ENCODE assay signal across 18 cellular contexts in the genomic region with DNA sequence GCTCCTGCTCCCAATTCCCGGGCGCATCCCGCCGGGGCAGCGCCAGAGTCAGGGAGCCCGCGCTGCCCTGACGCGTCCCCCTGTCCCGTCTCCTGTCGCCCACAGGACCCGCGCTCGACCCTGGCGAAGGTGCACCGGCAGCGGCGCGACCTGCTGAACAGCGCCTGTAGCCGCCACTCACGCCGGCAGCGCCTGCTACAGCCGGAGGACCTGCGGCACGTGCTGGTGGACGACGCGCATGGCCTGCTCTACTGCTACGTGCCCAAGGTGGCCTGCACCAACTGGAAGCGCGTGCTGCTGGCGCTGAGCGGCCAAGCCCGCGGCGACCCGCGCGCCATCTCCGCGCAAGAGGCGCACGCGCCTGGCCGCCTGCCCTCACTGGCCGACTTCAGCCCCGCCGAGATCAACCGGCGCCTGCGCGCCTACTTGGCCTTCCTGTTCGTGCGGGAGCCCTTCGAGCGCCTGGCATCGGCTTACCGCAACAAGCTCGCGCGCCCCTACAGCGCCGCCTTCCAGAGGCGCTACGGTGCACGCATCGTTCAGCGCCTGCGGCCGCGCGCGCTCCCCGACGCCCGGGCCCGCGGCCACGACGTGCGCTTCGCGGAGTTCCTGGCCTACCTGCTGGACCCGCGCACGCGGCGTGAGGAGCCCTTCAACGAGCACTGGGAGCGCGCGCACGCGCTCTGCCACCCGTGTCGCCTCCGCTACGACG. TPM values are rescaled to one million over a fixed set of nuclear protein-coding genes. Genes with fewer than 3 reads are reported as not detected.
A peak's percentile ranks its signal among the peaks of the same experiment; 100 is the strongest.
DNase-seq lines count a peak whose midpoint lies in the region; ATAC-seq and TF ChIP-seq lines count a peak whose summit lies in the region.
"Had no signal": no experiment of that assay in that cellular context is flagged by ENCODE, and none has a peak within 500 bp of the region (broad histone marks: within the 10 kb centered on the region; RNA-seq: fewer than 3 reads in every experiment).

No MANE protein-coding gene starts in this region.

- no peak overlapping the region for H3K27ac Mint-ChIP-seq in T-helper 2 cell treated with Interferon-gamma antibody and Interleukin-4, amounts not matched to agents 5 μg/mL and 100 μg/mL, for 36 hours
- H3K27ac Mint-ChIP-seq: activated naive CD4-positive, alpha-beta T cell treated with anti-CD3 and anti-CD28 coated beads, Interleukin-2, amount 50 U/mL, for 24 hours had no signal

- H3K4me3 ChIP-seq in BLaER1 treated with 17β-estradiol and CSF1 and Interleukin-3, amounts not matched to agents 10 nM and 100 nM: no peak overlapping the region
- H3K4me3 ChIP-seq in RWPE2 (ENCODE audit: severe bottlenecking) (no peak overlapping the region), left ventricle myocardium inferior (peak overlapping the region; percentile 6), foreskin fibroblast (ENCODE audit: low read depth in 1 of 2, low read length in 2 of 2) (no peak overlapping the region)

- H3K27me3 ChIP-seq in BLaER1 treated with 17β-estradiol and CSF1 and Interleukin-3, amounts not matched to agents 10 nM and 100 nM: no peaks in the 10 kb centered on the region
- H3K27me3 ChIP-seq in RWPE2 (ENCODE audit: insufficient read depth, poor library complexity, severe bottlenecking): peaks cover 15% of the 10 kb centered on the region
- peaks cover 55% of the 10 kb centered on the region for H3K27me3 ChIP-seq in left ventricle myocardium inferior (ENCODE audit: low read depth)

- H3K9ac ChIP-seq in BLaER1 treated with 17β-estradiol and CSF1 and Interleukin-3, amounts not matched to agents 10 nM and 100 nM: peak overlapping the region in 6 of 11 experiments; percentile 37 to 71 (median 65); a peak in 9 of 22 replicates

- intact Hi-C loops in left ventricle myocardium inferior (cut with micrococcal nuclease): no loop called here
- intact Hi-C loops in posterior vena cava (cut with DNase I): no loop called here

- H3K27me3 Mint-ChIP-seq in T-helper 2 cell treated with Interferon-gamma antibody and Interleukin-4, amounts not matched to agents 5 μg/mL and 100 μg/mL, for 36 hours (ENCODE audit: low read depth): no peaks in the 10 kb centered on the region

- H3K4me1 ChIP-seq in BLaER1 treated with 17β-estradiol and CSF1 and Interleukin-3, amounts not matched to agents 10 nM and 100 nM: peaks cover 51 to 75% (median 67%) of the 10 kb centered on the region in 10 experiments
- peaks cover 7% of the 10 kb centered on the region for H3K4me1 ChIP-seq in RWPE2 (ENCODE audit: insufficient read depth, poor library complexity, severe bottlenecking)
- peaks cover 10% of the 10 kb centered on the region for H3K4me1 ChIP-seq in left ventricle myocardium inferior

- peaks cover 4% of the 10 kb centered on the region for H3K4me1 Mint-ChIP-seq in T-helper 2 cell treated with Interferon-gamma antibody and Interleukin-4, amounts not matched to agents 5 μg/mL and 100 μg/mL, for 36 hours (ENCODE audit: low read depth)
- H3K4me1 Mint-ChIP-seq: activated naive CD4-positive, alpha-beta T cell treated with anti-CD3 and anti-CD28 coated beads, Interleukin-2, amount 50 U/mL, for 24 hours had no signal

- H3K9me3 Mint-ChIP-seq in T-helper 2 cell treated with Interferon-gamma antibody and Interleukin-4, amounts not matched to agents 5 μg/mL and 100 μg/mL, for 36 hours: no peaks in the 10 kb centered on the region
- H3K9me3 Mint-ChIP-seq: activated naive CD4-positive, alpha-beta T cell treated with anti-CD3 and anti-CD28 coated beads, Interleukin-2, amount 50 U/mL, for 24 hours had no signal

- peak overlapping the region; percentile 51 to 86 (median 74); a peak in 20 of 22 replicates for H3K27ac ChIP-seq in BLaER1 treated with 17β-estradiol and CSF1 and Interleukin-3, amounts not matched to agents 10 nM and 100 nM
- H3K27ac ChIP-seq in RWPE2 (ENCODE audit: poor library complexity, severe bottlenecking) (no peak overlapping the region), left ventricle myocardium inferior (replicated peaks) (no peak overlapping the region)

- H3K4me2 ChIP-seq in BLaER1 treated with 17β-estradiol and CSF1 and Interleukin-3, amounts not matched to agents 10 nM and 100 nM: peak overlapping the region; percentile 67 to 95 (median 80)

- peaks cover 0 to 13% (median 11%) of the 10 kb centered on the region in 11 experiments; a peak in 14 of 22 replicates for H3K9me3 ChIP-seq in BLaER1 treated with 17β-estradiol and CSF1 and Interleukin-3, amounts not matched to agents 10 nM and 100 nM (replicated peaks in 1 of 11)
- H3K9me3 ChIP-seq in RWPE2 (ENCODE audit: severe bottlenecking) (no peaks in the 10 kb centered on the region), left ventricle myocardium inferior (replicated peaks) (no peaks in the 10 kb centered on the region)

- peak; percentile 61 for DNase-seq in RWPE2 (ENCODE audit: low spot score)
- no peak for DNase-seq in left ventricle myocardium inferior
- peak; percentile 78 for DNase-seq in posterior vena cava (ENCODE audit: low spot score)
- DNase-seq in foreskin fibroblast: no peak
- no peak for DNase-seq in HUDEP-2 (lab: John Stamatoyannopoulos, UW; ENCODE audit: unreplicated experiment in 76 of 76)
- DNase-seq in T-helper 2 cell treated with Interferon-gamma antibody and Interleukin-4, amounts not matched to agents 5 μg/mL and 100 μg/mL, for 36 hours (ENCODE audit: low spot score): no peak
- DNase-seq: activated CD4-positive, alpha-beta T cell treated with anti-CD3 and anti-CD28 coated beads, Interleukin-2, amount 50 U/mL, for 48 hours; central memory CD4-positive, alpha-beta T cell; DMS53; hippocampal formation; mammary epithelial cell; NCI-H1930; NCI-H82 had no signal

- no peaks in the 10 kb centered on the region for H4K20me1 ChIP-seq in BLaER1 treated with 17β-estradiol and CSF1 and Interleukin-3, amounts not matched to agents 10 nM and 100 nM

- H3K36me3 ChIP-seq in BLaER1 treated with 17β-estradiol and CSF1 and Interleukin-3, amounts not matched to agents 10 nM and 100 nM: no peaks in the 10 kb centered on the region
- H3K36me3 ChIP-seq in RWPE2 (ENCODE audit: low read depth) (no peaks in the 10 kb centered on the region), left ventricle myocardium inferior (no peaks in the 10 kb centered on the region)

- H3K4me3 Mint-ChIP-seq in T-helper 2 cell treated with Interferon-gamma antibody and Interleukin-4, amounts not matched to agents 5 μg/mL and 100 μg/mL, for 36 hours: no peak overlapping the region
- H3K4me3 Mint-ChIP-seq: activated naive CD4-positive, alpha-beta T cell treated with anti-CD3 and anti-CD28 coated beads, Interleukin-2, amount 50 U/mL, for 24 hours had no signal

- no peaks in the 10 kb centered on the region for H3K36me3 Mint-ChIP-seq in T-helper 2 cell treated with Interferon-gamma antibody and Interleukin-4, amounts not matched to agents 5 μg/mL and 100 μg/mL, for 36 hours (ENCODE audit: low read depth)
- H3K36me3 Mint-ChIP-seq: activated naive CD4-positive, alpha-beta T cell treated with anti-CD3 and anti-CD28 coated beads, Interleukin-2, amount 50 U/mL, for 24 hours had no signal

- TF ChIP-seq CTCF in RWPE2 (IDR thresholded peaks at IDR 0.05; ENCODE audit: poor library complexity, severe bottlenecking) (no peak), left ventricle myocardium inferior (IDR thresholded peaks at IDR 0.05; ENCODE audit: borderline replicate concordance) (no peak), foreskin fibroblast (IDR thresholded peaks at IDR 0.05; ENCODE audit: low read depth, low read length) (no peak)

- no peak for ATAC-seq in RWPE2 (ENCODE audit: low read depth)
- no peak for ATAC-seq in HG03460 (IDR thresholded peaks at IDR 0.05; ENCODE audit: unreplicated experiment)

RNA-seq across cellular contexts. Expression of gene C3orf22, which starts 16.9 kb away (rescaled TPM):
- not detected for total RNA-seq in left ventricle myocardium inferior
- not detected for total RNA-seq in posterior vena cava
- total RNA-seq: epithelial cell of proximal tubule, LHCN-M2, mammary epithelial cell had no signal

RNA-seq across cellular contexts. Expression of gene CHST13, which starts 17.8 kb away (rescaled TPM):
- total RNA-seq in left ventricle myocardium inferior: 0.11 TPM
- under 1 TPM; 0.86 to 0.88 TPM for total RNA-seq in posterior vena cava
- total RNA-seq: LHCN-M2, mammary epithelial cell had no signal

RNA-seq across cellular contexts. Expression of gene UROC1, which starts 24.2 kb away (rescaled TPM):
- total RNA-seq in left ventricle myocardium inferior: not detected
- total RNA-seq in posterior vena cava: not detected
- total RNA-seq: epithelial cell of proximal tubule, LHCN-M2, mammary epithelial cell had no signal

Comparison
In these comparisons a context has a peak if more than half of its experiments do, and no peak if none do; other contexts are left out.
1. H3K27ac ChIP-seq: peak in BLaER1 treated with 17β-estradiol and CSF1 and Interleukin-3, amounts not matched to agents 10 nM and 100 nM (11 of 11); none in RWPE2 (single experiment) and left ventricle myocardium inferior (single experiment).
2. DNase-seq: peak in RWPE2 (single experiment) and posterior vena cava (single experiment); none in left ventricle myocardium inferior (single experiment), foreskin fibroblast (0 of 2), HUDEP-2 (0 of 76) and T-helper 2 cell treated with Interferon-gamma antibody and Interleukin-4, amounts not matched to agents 5 μg/mL and 100 μg/mL, for 36 hours (single experiment).